9 cellular contexts compared by ENCODE assay signal in genomic region chr17:38591759-38592241, GRCh38. TPM values are rescaled to one million over a fixed set of nuclear protein-coding genes. Genes with fewer than 3 reads are reported as not detected.
DNase-seq lines count a peak whose midpoint lies in the region; ATAC-seq and FAIRE-seq lines count a peak whose summit lies in the region.
"Had no signal": no experiment of that assay in that cellular context is flagged by ENCODE, and none has a peak within 500 bp of the region (broad histone marks: within the 10 kb centered on the region; RNA-seq: fewer than 3 reads in every experiment).

No MANE protein-coding gene starts in this region.

- peak overlapping the region; percentile 66 for H3K27ac Mint-ChIP-seq in activated naive CD4-positive, alpha-beta T cell treated with anti-CD3 and anti-CD28 coated beads, Interleukin-2, amount 50 U/mL, for 24 hours

- ATAC-seq in GM18498 (IDR thresholded peaks at IDR 0.05; ENCODE audit: unreplicated experiment): no peak
- no peak for ATAC-seq in HG03520 (IDR thresholded peaks at IDR 0.05; ENCODE audit: unreplicated experiment)

- no peak overlapping the region for H3K4me3 Mint-ChIP-seq in activated naive CD4-positive, alpha-beta T cell treated with anti-CD3 and anti-CD28 coated beads, Interleukin-2, amount 50 U/mL, for 24 hours

- H3K36me3 Mint-ChIP-seq in activated naive CD4-positive, alpha-beta T cell treated with anti-CD3 and anti-CD28 coated beads, Interleukin-2, amount 50 U/mL, for 24 hours: no peaks in the 10 kb centered on the region

- peak overlapping the region; percentile 77 for H3K27ac ChIP-seq in cingulate gyrus (ENCODE audit: low read depth, low read length)
- peak overlapping the region; percentile 30 for H3K27ac ChIP-seq in temporal lobe (ENCODE audit: low read depth, low read length)
- H3K27ac ChIP-seq: SK-N-MC had no signal

- no peak for FAIRE-seq in RCC 7860 (lab: Jason Lieb, UNC)

- H3K27me3 Mint-ChIP-seq in activated naive CD4-positive, alpha-beta T cell treated with anti-CD3 and anti-CD28 coated beads, Interleukin-2, amount 50 U/mL, for 24 hours: peaks cover 54% of the 10 kb centered on the region

- peaks cover 21% of the 10 kb centered on the region for H3K4me1 Mint-ChIP-seq in activated naive CD4-positive, alpha-beta T cell treated with anti-CD3 and anti-CD28 coated beads, Interleukin-2, amount 50 U/mL, for 24 hours

- no peak for DNase-seq in activated naive CD4-positive, alpha-beta T cell treated with anti-CD3 and anti-CD28 coated beads, Interleukin-2, amount 50 U/mL, for 16 hours
- DNase-seq in RCC 7860 (ENCODE audit: low spot score) (peak; percentile 65), DMS79 (lab: John Stamatoyannopoulos, UW) (no peak)

- H3K9me3 Mint-ChIP-seq in activated naive CD4-positive, alpha-beta T cell treated with anti-CD3 and anti-CD28 coated beads, Interleukin-2, amount 50 U/mL, for 24 hours: no peaks in the 10 kb centered on the region

RNA-seq across cellular contexts. Expression of gene SRCIN1, which starts 14.0 kb away (rescaled TPM):
- 29.0 TPM for total RNA-seq in temporal lobe
